Comparison of ENCODE assay signal across 1 cellular context in the genomic region with DNA sequence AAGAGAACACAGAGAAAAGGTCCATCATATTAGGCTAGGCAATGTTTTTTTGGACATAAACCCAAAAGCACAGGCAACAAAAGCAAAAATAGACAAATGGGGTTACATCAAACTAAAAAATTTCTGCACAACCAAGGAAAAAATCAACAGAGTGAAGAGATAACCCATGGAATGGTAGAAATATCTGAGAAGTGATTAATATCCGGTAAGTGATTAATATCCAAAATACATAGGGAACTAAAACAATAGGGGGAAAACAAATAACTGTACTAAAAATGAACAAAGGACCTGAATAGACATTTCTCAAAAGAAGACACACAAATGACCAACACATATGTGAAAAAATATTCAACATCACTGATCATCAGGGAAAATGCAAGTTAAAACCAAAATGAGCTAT.
TF ChIP-seq lines count a peak whose summit lies in the region.

No MANE protein-coding gene starts in this region.

TF ChIP-seq in WTC11, 78 proteins besides CTCF, POLR2A, EP300 and RAD21 (continued from another document):
- TF ChIP-seq, protein P1, sequence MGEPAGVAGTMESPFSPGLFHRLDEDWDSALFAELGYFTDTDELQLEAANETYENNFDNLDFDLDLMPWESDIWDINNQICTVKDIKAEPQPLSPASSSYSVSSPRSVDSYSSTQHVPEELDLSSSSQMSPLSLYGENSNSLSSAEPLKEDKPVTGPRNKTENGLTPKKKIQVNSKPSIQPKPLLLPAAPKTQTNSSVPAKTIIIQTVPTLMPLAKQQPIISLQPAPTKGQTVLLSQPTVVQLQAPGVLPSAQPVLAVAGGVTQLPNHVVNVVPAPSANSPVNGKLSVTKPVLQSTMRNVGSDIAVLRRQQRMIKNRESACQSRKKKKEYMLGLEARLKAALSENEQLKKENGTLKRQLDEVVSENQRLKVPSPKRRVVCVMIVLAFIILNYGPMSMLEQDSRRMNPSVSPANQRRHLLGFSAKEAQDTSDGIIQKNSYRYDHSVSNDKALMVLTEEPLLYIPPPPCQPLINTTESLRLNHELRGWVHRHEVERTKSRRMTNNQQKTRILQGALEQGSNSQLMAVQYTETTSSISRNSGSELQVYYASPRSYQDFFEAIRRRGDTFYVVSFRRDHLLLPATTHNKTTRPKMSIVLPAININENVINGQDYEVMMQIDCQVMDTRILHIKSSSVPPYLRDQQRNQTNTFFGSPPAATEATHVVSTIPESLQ (CRISPR knock-in tag; IDR thresholded peaks at IDR 0.05): no peak
- TF ChIP-seq JUN (CRISPR knock-in tag; IDR thresholded peaks at IDR 0.05) (no peak), ETV6 (CRISPR knock-in tag; IDR thresholded peaks at IDR 0.05) (no peak), GTF2I (CRISPR knock-in tag; conservative IDR thresholded peaks at IDR 0.05) (no peak), TCF7 (CRISPR knock-in tag; IDR thresholded peaks at IDR 0.05; ENCODE audit: low read depth) (no peak)
- TF ChIP-seq, protein P2, sequence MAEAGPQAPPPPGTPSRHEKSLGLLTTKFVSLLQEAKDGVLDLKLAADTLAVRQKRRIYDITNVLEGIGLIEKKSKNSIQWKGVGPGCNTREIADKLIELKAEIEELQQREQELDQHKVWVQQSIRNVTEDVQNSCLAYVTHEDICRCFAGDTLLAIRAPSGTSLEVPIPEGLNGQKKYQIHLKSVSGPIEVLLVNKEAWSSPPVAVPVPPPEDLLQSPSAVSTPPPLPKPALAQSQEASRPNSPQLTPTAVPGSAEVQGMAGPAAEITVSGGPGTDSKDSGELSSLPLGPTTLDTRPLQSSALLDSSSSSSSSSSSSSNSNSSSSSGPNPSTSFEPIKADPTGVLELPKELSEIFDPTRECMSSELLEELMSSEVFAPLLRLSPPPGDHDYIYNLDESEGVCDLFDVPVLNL (CRISPR knock-in tag; IDR thresholded peaks at IDR 0.05; ENCODE audit: borderline replicate concordance, low read depth): no peak
